ENCODE assay signal across 17 cellular contexts in genomic region chrX:132676102-132676501, GRCh38.
DNase-seq lines count a peak whose midpoint lies in the region; ATAC-seq and TF ChIP-seq lines count a peak whose summit lies in the region.
"Had no signal": no experiment of that assay in that cellular context is flagged by ENCODE, and none has a peak within 500 bp of the region (broad histone marks: within the 10 kb centered on the region; RNA-seq: fewer than 3 reads in every experiment).

No MANE protein-coding gene starts in this region.

- H3K4me2 ChIP-seq in GM23338 (no peak overlapping the region), neural progenitor cell (peak overlapping the region; percentile 10)
- H3K4me2 ChIP-seq: BLaER1 had no signal

- H3K9me3 Mint-ChIP-seq in GM23338 (peaks cover 15% of the 10 kb centered on the region), endothelial cell (ENCODE audit: unreplicated experiment) (no peaks in the 10 kb centered on the region), neural progenitor cell (peaks cover 3% of the 10 kb centered on the region)
- peaks cover 0 to 11% (median 5%) of the 10 kb centered on the region in 9 donors for H3K9me3 Mint-ChIP-seq in naive thymus-derived CD8-positive, alpha-beta T cell

- H3K27ac Mint-ChIP-seq in GM23338 (no peak overlapping the region), endothelial cell (ENCODE audit: unreplicated experiment) (no peak overlapping the region), neural progenitor cell (peak overlapping the region; percentile 4)
- H3K27ac Mint-ChIP-seq in naive thymus-derived CD8-positive, alpha-beta T cell, result no peak overlapping the region
- H3K27ac Mint-ChIP-seq: IgD-negative memory B cell had no signal

- H3K79me2 ChIP-seq in GM23338 (replicated peaks; ENCODE audit: insufficient read depth) (no peaks in the 10 kb centered on the region), neural progenitor cell (ENCODE audit: low read depth) (no peaks in the 10 kb centered on the region)

- H3K36me3 ChIP-seq in GM23338 (ENCODE audit: insufficient read depth) (no peaks in the 10 kb centered on the region), HUES48 (ENCODE audit: control insufficient read depth, insufficient read depth, low read length) (no peaks in the 10 kb centered on the region), neural progenitor cell (no peaks in the 10 kb centered on the region)
- H3K36me3 ChIP-seq: BLaER1 had no signal

- H3K9me3 ChIP-seq in HUES48 (ENCODE audit: control insufficient read depth, insufficient read depth, low read length) (peaks cover 2% of the 10 kb centered on the region; the same call in 1 of the 2 replicates), neural progenitor cell (ENCODE audit: low read depth) (peaks cover 7% of the 10 kb centered on the region)

- TF ChIP-seq CTCF in GM23338 (conservative IDR thresholded peaks at IDR 0.05; ENCODE audit: low read depth in 2 of 2) (peak; percentile 12 to 18; a peak in 2 of 4 replicates), endothelial cell (IDR thresholded peaks at IDR 0.05; ENCODE audit: unreplicated experiment) (no peak), neural progenitor cell (IDR thresholded peaks at IDR 0.05) (no peak)

- no peaks in the 10 kb centered on the region for H3K9me2 ChIP-seq in GM23338 (ENCODE audit: insufficient read depth)

- H3K9ac ChIP-seq in HUES48 (ENCODE audit: low read depth, low read length), result no peak overlapping the region
- no peak overlapping the region for H3K9ac ChIP-seq in neural progenitor cell
- H3K9ac ChIP-seq: BLaER1 had no signal

- H3K27me3 Mint-ChIP-seq in GM23338 (ENCODE audit: insufficient read depth, low read depth, poor library complexity), result peaks cover 36% of the 10 kb centered on the region
- peaks cover under 1% of the 10 kb centered on the region for H3K27me3 Mint-ChIP-seq in endothelial cell (ENCODE audit: unreplicated experiment)
- H3K27me3 Mint-ChIP-seq in neural progenitor cell (ENCODE audit: insufficient read depth, low read depth), result peaks cover 3% of the 10 kb centered on the region
- H3K27me3 Mint-ChIP-seq in naive thymus-derived CD8-positive, alpha-beta T cell, result peaks cover 0 to under 1% (median 0%) of the 10 kb centered on the region in 5 donors

- H3F3A ChIP-seq in GM23338 (replicated peaks; ENCODE audit: low read depth) (no peaks in the 10 kb centered on the region), neural progenitor cell (ENCODE audit: low read depth) (peaks cover 33% of the 10 kb centered on the region)

- H3K4me3 ChIP-seq in GM23338, result no peak overlapping the region
- H3K4me3 ChIP-seq in HUES48 (ENCODE audit: low read depth, low read length), result no peak overlapping the region
- no peak overlapping the region for H3K4me3 ChIP-seq in neural progenitor cell
- H3K4me3 ChIP-seq: BLaER1, GM12878 had no signal

- H3K4me1 Mint-ChIP-seq in GM23338, result peaks cover 53% of the 10 kb centered on the region
- H3K4me1 Mint-ChIP-seq in endothelial cell (ENCODE audit: unreplicated experiment), result peaks cover 10% of the 10 kb centered on the region
- H3K4me1 Mint-ChIP-seq in neural progenitor cell, result peaks cover 36% of the 10 kb centered on the region
- H3K4me1 Mint-ChIP-seq in naive thymus-derived CD8-positive, alpha-beta T cell, result peaks cover 0 to 13% (median 5%) of the 10 kb centered on the region in 4 donors

- peaks cover 57% of the 10 kb centered on the region for H3K27me3 ChIP-seq in GM23338 (ENCODE audit: insufficient read depth)
- H3K27me3 ChIP-seq in HUES48 (ENCODE audit: control insufficient read depth, insufficient read depth, low read length), result peaks cover 69% of the 10 kb centered on the region
- H3K27me3 ChIP-seq in neural progenitor cell, result no peaks in the 10 kb centered on the region

- H3K4me3 Mint-ChIP-seq in GM23338 (no peak overlapping the region), endothelial cell (ENCODE audit: unreplicated experiment) (no peak overlapping the region), neural progenitor cell (no peak overlapping the region)
- no peak overlapping the region for H3K4me3 Mint-ChIP-seq in naive thymus-derived CD8-positive, alpha-beta T cell

- POLR2A ChIA-PET in naive thymus-derived CD8-positive, alpha-beta T cell (lab: Charles Lee), result no interaction called here

- H3K27ac ChIP-seq in GM23338 (ENCODE audit: low read depth) (no peak overlapping the region), HUES48 (ENCODE audit: low read depth, low read length) (peak overlapping the region; percentile 24), neural progenitor cell (no peak overlapping the region)
- H3K27ac ChIP-seq: BLaER1 had no signal

- H2AFZ ChIP-seq in GM23338 (no peak overlapping the region), neural progenitor cell (replicated peaks) (no peak overlapping the region)

- H3K36me3 Mint-ChIP-seq in GM23338 (ENCODE audit: low read depth), result peaks cover 13% of the 10 kb centered on the region
- no peaks in the 10 kb centered on the region for H3K36me3 Mint-ChIP-seq in endothelial cell (ENCODE audit: low read depth, unreplicated experiment)
- H3K36me3 Mint-ChIP-seq in neural progenitor cell, result peaks cover 4% of the 10 kb centered on the region
- peaks cover 0 to 7% (median 0%) of the 10 kb centered on the region in 3 donors for H3K36me3 Mint-ChIP-seq in naive thymus-derived CD8-positive, alpha-beta T cell
- H3K36me3 Mint-ChIP-seq: IgD-negative memory B cell had no signal

- H3K4me1 ChIP-seq in GM23338 (ENCODE audit: insufficient read depth) (peaks cover 9% of the 10 kb centered on the region; the same call in 1 of the 2 replicates), HUES48 (ENCODE audit: control insufficient read depth, insufficient read depth, low read length) (peaks cover 37% of the 10 kb centered on the region), neural progenitor cell (peaks cover 53% of the 10 kb centered on the region)
- H3K4me1 ChIP-seq: BLaER1 had no signal

- ATAC-seq in GM23338, result peak; percentile 46
- ATAC-seq in HG02870 (IDR thresholded peaks at IDR 0.05; ENCODE audit: unreplicated experiment), result no peak
- no peak for ATAC-seq in GM21576 (IDR thresholded peaks at IDR 0.05; ENCODE audit: unreplicated experiment)
- no peak for ATAC-seq in naive thymus-derived CD8-positive, alpha-beta T cell
- ATAC-seq: Right ventricle myocardium inferior had no signal

- DNase-seq in GM23338 (ENCODE audit: low spot score), result peak; percentile 20
- peak; percentile 2 for DNase-seq in endothelial cell (ENCODE audit: low spot score)
- no peak for DNase-seq in neural progenitor cell (ENCODE audit: low spot score)
- DNase-seq in naive thymus-derived CD8-positive, alpha-beta T cell, result no peak
- DNase-seq: CD4-positive, alpha-beta memory T cell; NCI-H1105; NCI-H1694 treated with DMSO at 0.1 percent for 48 hours; NCI-H2081 treated with DMSO at 0.1 percent for 48 hours; NCI-H69; OCI-M1 had no signal

- no peaks in the 10 kb centered on the region for H4K20me1 ChIP-seq in GM23338 (replicated peaks; ENCODE audit: insufficient read depth)
- H4K20me1 ChIP-seq in neural progenitor cell (ENCODE audit: low read depth), result no peaks in the 10 kb centered on the region

TF ChIP-seq in GM23338, 12 proteins besides CTCF, POLR2A, EP300 and RAD21:
- TF ChIP-seq ZNF331 (CRISPR knock-in tag; IDR thresholded peaks at IDR 0.05; ENCODE audit: low read depth) (no peak), ZNF114 (CRISPR knock-in tag; IDR thresholded peaks at IDR 0.05) (no peak), POLR2AphosphoS5 (IDR thresholded peaks at IDR 0.05; ENCODE audit: low read depth) (no peak)

Comparison
In these comparisons a context has a peak if more than half of its experiments do, and no peak if none do; other contexts are left out.
1. DNase-seq: peak in GM23338 (single experiment) and endothelial cell (single experiment); none in neural progenitor cell (single experiment) and naive thymus-derived CD8-positive, alpha-beta T cell (0 of 10).
2. CTCF ChIP-seq: peak in GM23338 (2 of 2); none in endothelial cell (single experiment) and neural progenitor cell (single experiment).